ENCODE assay signal across 1 cellular context in the genomic region with DNA sequence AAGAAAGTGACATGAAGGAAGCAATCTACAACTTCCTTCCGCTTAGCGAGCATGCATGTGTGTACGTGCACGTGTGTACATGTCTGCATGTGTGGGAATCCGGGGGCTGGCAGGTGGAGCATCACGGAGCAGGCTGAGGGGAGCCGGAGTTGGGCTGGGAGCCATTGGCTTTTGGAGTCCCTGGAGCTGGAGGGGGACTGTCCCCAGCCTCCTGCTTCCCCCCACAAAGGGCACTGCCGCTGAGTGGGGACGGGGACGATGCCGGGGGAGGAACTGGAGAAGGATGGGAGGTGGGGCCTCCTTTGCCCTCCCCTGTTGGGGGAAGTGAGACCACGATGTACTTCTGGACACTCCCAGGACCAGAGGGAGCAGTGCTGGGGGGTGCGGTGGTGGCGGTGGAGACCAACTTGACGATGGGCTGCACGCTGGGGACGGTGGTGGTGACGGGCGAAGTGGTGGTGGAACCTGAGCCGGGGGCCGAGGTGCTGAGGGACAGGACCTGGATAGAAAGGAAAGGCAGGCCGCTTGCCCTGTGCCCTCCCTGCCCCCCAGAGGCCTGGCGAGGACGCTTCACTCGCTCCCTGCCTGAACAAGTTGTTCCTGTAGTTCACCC.
TF ChIP-seq lines count a peak whose summit lies in the region.

No MANE protein-coding gene starts in this region.

TF ChIP-seq in K562, 482 proteins besides CTCF, POLR2A, EP300 and RAD21:
- peak; percentile 51 for TF ChIP-seq POLR2G (IDR thresholded peaks at IDR 0.05; ENCODE audit: low read depth, low read length)
- TF ChIP-seq, protein P1, sequence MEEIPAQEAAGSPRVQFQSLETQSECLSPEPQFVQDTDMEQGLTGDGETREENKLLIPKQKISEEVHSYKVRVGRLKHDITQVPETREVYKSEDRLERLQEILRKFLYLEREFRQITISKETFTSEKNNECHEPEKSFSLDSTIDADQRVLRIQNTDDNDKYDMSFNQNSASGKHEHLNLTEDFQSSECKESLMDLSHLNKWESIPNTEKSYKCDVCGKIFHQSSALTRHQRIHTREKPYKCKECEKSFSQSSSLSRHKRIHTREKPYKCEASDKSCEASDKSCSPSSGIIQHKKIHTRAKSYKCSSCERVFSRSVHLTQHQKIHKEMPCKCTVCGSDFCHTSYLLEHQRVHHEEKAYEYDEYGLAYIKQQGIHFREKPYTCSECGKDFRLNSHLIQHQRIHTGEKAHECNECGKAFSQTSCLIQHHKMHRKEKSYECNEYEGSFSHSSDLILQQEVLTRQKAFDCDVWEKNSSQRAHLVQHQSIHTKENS (CRISPR knock-in tag; IDR thresholded peaks at IDR 0.05), result no peak
